Comparison of ENCODE assay signal across 15 cellular contexts in the genomic region with DNA sequence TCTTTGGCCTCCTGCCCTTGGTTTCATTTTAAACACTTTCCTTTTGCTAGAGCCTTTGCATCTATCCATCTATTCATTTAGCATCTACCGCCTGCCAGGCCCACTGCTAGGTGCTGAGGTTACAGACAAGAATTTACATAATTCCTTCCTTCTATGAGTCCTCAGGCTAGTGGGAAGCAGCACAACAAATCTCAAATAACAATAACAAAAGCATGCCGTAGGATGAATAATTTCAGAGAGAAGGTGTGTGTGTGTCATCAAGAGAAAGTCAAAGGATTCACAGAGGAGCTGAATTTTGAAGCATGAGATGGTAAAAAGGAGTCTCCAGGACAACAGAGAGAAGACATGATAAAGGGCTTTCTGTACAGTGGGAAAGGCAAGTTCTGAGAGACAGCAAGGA. TPM values are rescaled to one million over a fixed set of nuclear protein-coding genes. Genes with fewer than 3 reads are reported as not detected.
DNase-seq lines count a peak whose midpoint lies in the region; ATAC-seq and TF ChIP-seq lines count a peak whose summit lies in the region.
"Had no signal": no experiment of that assay in that cellular context is flagged by ENCODE, and none has a peak within 500 bp of the region (broad histone marks: within the 10 kb centered on the region; RNA-seq: fewer than 3 reads in every experiment).

No MANE protein-coding gene starts in this region.

- no peak overlapping the region for H3K27ac ChIP-seq in GM23338 (ENCODE audit: low read depth)
- peak overlapping the region; percentile 87 for H3K27ac ChIP-seq in HUES48 (ENCODE audit: low read depth, low read length)
- H3K27ac ChIP-seq in epithelial cell of prostate: no peak overlapping the region
- H3K27ac ChIP-seq: A549, C4-2B had no signal

- peaks cover 26% of the 10 kb centered on the region for H3K27me3 ChIP-seq in GM23338 (ENCODE audit: insufficient read depth)
- H3K27me3 ChIP-seq in HUES48 (ENCODE audit: control insufficient read depth, insufficient read depth, low read length): peaks cover 31% of the 10 kb centered on the region
- H3K27me3 ChIP-seq: BE2C had no signal

- no peaks in the 10 kb centered on the region for H3K9me2 ChIP-seq in GM23338 (ENCODE audit: insufficient read depth)

- H3K4me2 ChIP-seq in GM23338: peak overlapping the region; percentile 46
- H3K4me2 ChIP-seq: A549 had no signal

- H3K9ac ChIP-seq in HUES48 (ENCODE audit: low read depth, low read length): no peak overlapping the region

- H3K9me3 Mint-ChIP-seq in GM23338: no peaks in the 10 kb centered on the region; the same call in 2 of the 3 replicates
- H3K9me3 Mint-ChIP-seq: CD4-positive, alpha-beta memory T cell; IgD-negative memory B cell had no signal

- no peak overlapping the region for H3K4me3 ChIP-seq in GM23338
- no peak overlapping the region for H3K4me3 ChIP-seq in HUES48 (ENCODE audit: low read depth, low read length)
- H3K4me3 ChIP-seq: A549 had no signal

- no peak overlapping the region for H3K4me3 Mint-ChIP-seq in GM23338
- H3K4me3 Mint-ChIP-seq: CD4-positive, alpha-beta memory T cell; IgD-negative memory B cell had no signal

- TF ChIP-seq CTCF in GM23338 (conservative IDR thresholded peaks at IDR 0.05; ENCODE audit: low read depth in 2 of 2): no peak

- peaks cover 14% of the 10 kb centered on the region for H3F3A ChIP-seq in GM23338 (replicated peaks; ENCODE audit: low read depth)

- H2AFZ ChIP-seq in GM23338: no peak overlapping the region

- no peak overlapping the region for H3K27ac Mint-ChIP-seq in GM23338
- H3K27ac Mint-ChIP-seq: CD4-positive, alpha-beta memory T cell; IgD-negative memory B cell had no signal

- ATAC-seq in GM23338: no peak
- ATAC-seq: A549 had no signal

- H3K36me3 Mint-ChIP-seq in GM23338 (ENCODE audit: low read depth): no peaks in the 10 kb centered on the region
- H3K36me3 Mint-ChIP-seq: CD4-positive, alpha-beta memory T cell; IgD-negative memory B cell had no signal

- H3K79me2 ChIP-seq in GM23338 (replicated peaks; ENCODE audit: insufficient read depth): no peaks in the 10 kb centered on the region

- H4K20me1 ChIP-seq in GM23338 (replicated peaks; ENCODE audit: insufficient read depth): no peaks in the 10 kb centered on the region

- H3K4me1 ChIP-seq in GM23338 (ENCODE audit: insufficient read depth) (peaks cover 36% of the 10 kb centered on the region), HUES48 (ENCODE audit: control insufficient read depth, insufficient read depth, low read length) (peaks cover 36% of the 10 kb centered on the region)
- H3K4me1 ChIP-seq: A549, BE2C had no signal

- no peaks in the 10 kb centered on the region for H3K9me3 ChIP-seq in HUES48 (ENCODE audit: control insufficient read depth, insufficient read depth, low read length)
- H3K9me3 ChIP-seq: A549, BE2C had no signal

- peaks cover 20% of the 10 kb centered on the region for H3K27me3 Mint-ChIP-seq in GM23338 (ENCODE audit: insufficient read depth, low read depth, poor library complexity)

- DNase-seq in GM23338 (ENCODE audit: low spot score): peak; percentile 30
- peak; percentile 26 for DNase-seq in epithelial cell of prostate (ENCODE audit: low read depth, low spot score)
- DNase-seq in activated effector memory CD4-positive, alpha-beta T cell treated with Interleukin-2 at 50 U/mL for 16 hours: no peak
- DNase-seq in iPS-NIHi11 (ENCODE audit: low spot score): no peak
- no peak for DNase-seq in central memory CD4-positive, alpha-beta T cell
- DNase-seq: BE2C; CD4-positive, alpha-beta memory T cell; DMS79; H7 had no signal

- H3K4me1 Mint-ChIP-seq in GM23338: peaks cover 40% of the 10 kb centered on the region

- H3K36me3 ChIP-seq in GM23338 (ENCODE audit: insufficient read depth) (no peaks in the 10 kb centered on the region), HUES48 (ENCODE audit: control insufficient read depth, insufficient read depth, low read length) (no peaks in the 10 kb centered on the region)
- H3K36me3 ChIP-seq: BE2C had no signal

TF ChIP-seq in GM23338, 12 proteins besides CTCF, POLR2A, EP300 and RAD21 (continues in another document):
- no peak for TF ChIP-seq EZH2 (IDR thresholded peaks at IDR 0.05; ENCODE audit: low read depth, unreplicated experiment)
- TF ChIP-seq POLR2AphosphoS5 (IDR thresholded peaks at IDR 0.05; ENCODE audit: low read depth): no peak
- no peak for TF ChIP-seq CREB1 (CRISPR knock-in tag; IDR thresholded peaks at IDR 0.05; ENCODE audit: low read depth)
- no peak for TF ChIP-seq NANOG (IDR thresholded peaks at IDR 0.05; ENCODE audit: borderline replicate concordance)
- no peak for TF ChIP-seq JUNB (IDR thresholded peaks at IDR 0.05; ENCODE audit: unreplicated experiment)
- TF ChIP-seq STAT1 (IDR thresholded peaks at IDR 0.05; ENCODE audit: unreplicated experiment): no peak
- no peak for TF ChIP-seq EZH2phosphoT487 (IDR thresholded peaks at IDR 0.05; ENCODE audit: unreplicated experiment)
- no peak for TF ChIP-seq ZNF331 (CRISPR knock-in tag; IDR thresholded peaks at IDR 0.05; ENCODE audit: low read depth)
- TF ChIP-seq, protein P1, sequence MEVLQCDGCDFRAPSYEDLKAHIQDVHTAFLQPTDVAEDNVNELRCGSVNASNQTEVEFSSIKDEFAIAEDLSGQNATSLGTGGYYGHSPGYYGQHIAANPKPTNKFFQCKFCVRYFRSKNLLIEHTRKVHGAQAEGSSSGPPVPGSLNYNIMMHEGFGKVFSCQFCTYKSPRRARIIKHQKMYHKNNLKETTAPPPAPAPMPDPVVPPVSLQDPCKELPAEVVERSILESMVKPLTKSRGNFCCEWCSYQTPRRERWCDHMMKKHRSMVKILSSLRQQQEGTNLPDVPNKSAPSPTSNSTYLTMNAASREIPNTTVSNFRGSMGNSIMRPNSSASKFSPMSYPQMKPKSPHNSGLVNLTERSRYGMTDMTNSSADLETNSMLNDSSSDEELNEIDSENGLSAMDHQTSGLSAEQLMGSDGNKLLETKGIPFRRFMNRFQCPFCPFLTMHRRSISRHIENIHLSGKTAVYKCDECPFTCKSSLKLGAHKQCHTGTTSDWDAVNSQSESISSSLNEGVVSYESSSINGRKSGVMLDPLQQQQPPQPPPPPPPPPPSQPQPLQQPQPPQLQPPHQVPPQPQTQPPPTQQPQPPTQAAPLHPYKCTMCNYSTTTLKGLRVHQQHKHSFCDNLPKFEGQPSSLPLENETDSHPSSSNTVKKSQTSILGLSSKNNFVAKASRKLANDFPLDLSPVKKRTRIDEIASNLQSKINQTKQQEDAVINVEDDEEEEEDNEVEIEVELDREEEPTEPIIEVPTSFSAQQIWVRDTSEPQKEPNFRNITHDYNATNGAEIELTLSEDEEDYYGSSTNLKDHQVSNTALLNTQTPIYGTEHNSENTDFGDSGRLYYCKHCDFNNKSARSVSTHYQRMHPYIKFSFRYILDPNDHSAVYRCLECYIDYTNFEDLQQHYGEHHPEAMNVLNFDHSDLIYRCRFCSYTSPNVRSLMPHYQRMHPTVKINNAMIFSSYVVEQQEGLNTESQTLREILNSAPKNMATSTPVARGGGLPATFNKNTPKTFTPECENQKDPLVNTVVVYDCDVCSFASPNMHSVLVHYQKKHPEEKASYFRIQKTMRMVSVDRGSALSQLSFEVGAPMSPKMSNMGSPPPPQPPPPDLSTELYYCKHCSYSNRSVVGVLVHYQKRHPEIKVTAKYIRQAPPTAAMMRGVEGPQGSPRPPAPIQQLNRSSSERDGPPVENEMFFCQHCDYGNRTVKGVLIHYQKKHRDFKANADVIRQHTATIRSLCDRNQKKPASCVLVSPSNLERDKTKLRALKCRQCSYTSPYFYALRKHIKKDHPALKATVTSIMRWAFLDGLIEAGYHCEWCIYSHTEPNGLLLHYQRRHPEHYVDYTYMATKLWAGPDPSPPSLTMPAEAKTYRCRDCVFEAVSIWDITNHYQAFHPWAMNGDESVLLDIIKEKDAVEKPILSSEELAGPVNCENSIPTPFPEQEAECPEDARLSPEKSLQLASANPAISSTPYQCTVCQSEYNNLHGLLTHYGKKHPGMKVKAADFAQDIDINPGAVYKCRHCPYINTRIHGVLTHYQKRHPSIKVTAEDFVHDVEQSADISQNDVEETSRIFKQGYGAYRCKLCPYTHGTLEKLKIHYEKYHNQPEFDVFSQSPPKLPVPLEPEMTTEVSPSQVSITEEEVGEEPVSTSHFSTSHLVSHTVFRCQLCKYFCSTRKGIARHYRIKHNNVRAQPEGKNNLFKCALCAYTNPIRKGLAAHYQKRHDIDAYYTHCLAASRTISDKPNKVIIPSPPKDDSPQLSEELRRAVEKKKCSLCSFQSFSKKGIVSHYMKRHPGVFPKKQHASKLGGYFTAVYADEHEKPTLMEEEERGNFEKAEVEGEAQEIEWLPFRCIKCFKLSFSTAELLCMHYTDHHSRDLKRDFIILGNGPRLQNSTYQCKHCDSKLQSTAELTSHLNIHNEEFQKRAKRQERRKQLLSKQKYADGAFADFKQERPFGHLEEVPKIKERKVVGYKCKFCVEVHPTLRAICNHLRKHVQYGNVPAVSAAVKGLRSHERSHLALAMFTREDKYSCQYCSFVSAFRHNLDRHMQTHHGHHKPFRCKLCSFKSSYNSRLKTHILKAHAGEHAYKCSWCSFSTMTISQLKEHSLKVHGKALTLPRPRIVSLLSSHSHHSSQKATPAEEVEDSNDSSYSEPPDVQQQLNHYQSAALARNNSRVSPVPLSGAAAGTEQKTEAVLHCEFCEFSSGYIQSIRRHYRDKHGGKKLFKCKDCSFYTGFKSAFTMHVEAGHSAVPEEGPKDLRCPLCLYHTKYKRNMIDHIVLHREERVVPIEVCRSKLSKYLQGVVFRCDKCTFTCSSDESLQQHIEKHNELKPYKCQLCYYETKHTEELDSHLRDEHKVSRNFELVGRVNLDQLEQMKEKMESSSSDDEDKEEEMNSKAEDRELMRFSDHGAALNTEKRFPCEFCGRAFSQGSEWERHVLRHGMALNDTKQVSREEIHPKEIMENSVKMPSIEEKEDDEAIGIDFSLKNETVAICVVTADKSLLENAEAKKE (CRISPR knock-in tag; IDR thresholded peaks at IDR 0.05): no peak

RNA-seq across cellular contexts. Expression of a gene that starts 6.1 kb away (rescaled TPM):
- 12.5 and 12.7 TPM in 2 replicates for total RNA-seq in GM23338 (2014; rRNA removed; shearing (Covaris generic))
- polyA plus RNA-seq in GM23338 (2016; fragmentation: Nextera tagmentation; extraction: Ambion mirVana): 3.3 TPM in 2 replicates

RNA-seq across cellular contexts. Expression of a gene that starts 40.6 kb away (rescaled TPM):
- 10.4 and 15.3 TPM in 2 replicates for total RNA-seq in GM23338 (2014; rRNA removed; shearing (Covaris generic))
- 0.89 and 1.4 TPM in 2 replicates for polyA plus RNA-seq in GM23338 (2016; fragmentation: Nextera tagmentation; extraction: Ambion mirVana)

RNA-seq across cellular contexts. Expression of a gene that starts 42.0 kb away (rescaled TPM):
- total RNA-seq in GM23338 (2014; rRNA removed; shearing (Covaris generic)): 0.35 TPM in 1 of 2 replicates, not detected in the other
- 0.16 and 0.17 TPM in 2 replicates for polyA plus RNA-seq in GM23338 (2016; fragmentation: Nextera tagmentation; extraction: Ambion mirVana)
- total RNA-seq: HT-29 had no signal
- polyA plus RNA-seq: CD4-positive, alpha-beta memory T cell; IgD-negative memory B cell had no signal

RNA-seq across cellular contexts. Expression of a gene that starts 47.1 kb away (rescaled TPM):
- not detected in 2 replicates for total RNA-seq in GM23338 (2014; rRNA removed; shearing (Covaris generic))
- not detected in 2 replicates for polyA plus RNA-seq in GM23338 (2016; fragmentation: Nextera tagmentation; extraction: Ambion mirVana)
- total RNA-seq: CD4-positive, alpha-beta memory T cell; H7; HT-29 had no signal
- polyA plus RNA-seq: A549; AG04450; CD4-positive, alpha-beta memory T cell; IgD-negative memory B cell had no signal

RNA-seq across cellular contexts. Expression of a gene that starts 54.8 kb away (rescaled TPM):
- total RNA-seq in GM23338 (2014; rRNA removed; shearing (Covaris generic)): 70.6 and 77.1 TPM in 2 replicates
- 40.7 and 45.7 TPM in 2 replicates for polyA plus RNA-seq in GM23338 (2016; fragmentation: Nextera tagmentation; extraction: Ambion mirVana)

Comparison
In these comparisons a context has a peak if more than half of its experiments do, and no peak if none do; other contexts are left out.
1. DNase-seq: peak in GM23338 (single experiment) and epithelial cell of prostate (single experiment); none in activated effector memory CD4-positive, alpha-beta T cell treated with Interleukin-2 at 50 U/mL for 16 hours (single experiment), iPS-NIHi11 (single experiment) and central memory CD4-positive, alpha-beta T cell (single experiment).